18 cellular contexts compared by ENCODE assay signal in genomic region chr21:16678479-16678878, GRCh38.
"Had no signal": no experiment of that assay in that cellular context is flagged by ENCODE, and none has a peak within 500 bp of the region (broad histone marks: within the 10 kb centered on the region; RNA-seq: fewer than 3 reads in every experiment).

No MANE protein-coding gene starts in this region.

- H3K4me3 ChIP-seq: adrenal gland, lower lobe of right lung, mucosa of descending colon, prostate gland, right lobe of liver had no signal

- H3K9me3 ChIP-seq: adrenal gland, lower lobe of right lung, mucosa of descending colon, prostate gland, right lobe of liver had no signal

- H3K27me3 ChIP-seq: adrenal gland, right lobe of liver had no signal

- H3K4me1 ChIP-seq: adrenal gland, prostate gland had no signal

- H3K36me3 ChIP-seq: adrenal gland, lower lobe of right lung, prostate gland, right lobe of liver had no signal

- DNase-seq: activated CD4-positive, alpha-beta T cell treated with anti-CD3 and anti-CD28 coated beads, Interleukin-2, amount 50 U/mL, for 1 hour; activated CD4-positive, CD25-positive, alpha-beta regulatory T cell; activated naive CD4-positive, alpha-beta T cell treated with anti-CD3 and anti-CD28 coated beads, Interleukin-2, amount 10 ng/mL, durations not matched to agents 7 days and 5 days; adrenal gland; cerebellar nuclear complex; dermis blood vessel endothelial cell; endodermal cell; erythroblast; lower lobe of right lung; mucosa of descending colon; naive thymus-derived CD8-positive, alpha-beta T cell; occipital lobe; right lobe of liver; stimulated activated CD4-positive, alpha-beta T cell treated with anti-CD3 and anti-CD28 coated beads, Interleukin-2, amount 100 ng/mL, for 24 hours; stimulated activated naive CD4-positive, alpha-beta T cell treated with Interleukin-2 at 50 U/mL for 16 hours; T-helper 2 cell; trophoblast cell had no signal

- H3K27ac ChIP-seq: adrenal gland, lower lobe of right lung, prostate gland, right lobe of liver had no signal

- ATAC-seq: mucosa of descending colon; naive thymus-derived CD8-positive, alpha-beta T cell; right lobe of liver had no signal
